In genomic region chr7:149144996-149145850, GRCh38 we compare ENCODE assay signal across 1 cellular context.
TF ChIP-seq lines count a peak whose summit lies in the region.

No MANE protein-coding gene starts in this region.

TF ChIP-seq in K562, 482 proteins besides CTCF, POLR2A, EP300 and RAD21 (continued from another document):
- TF ChIP-seq HBP1 (CRISPR knock-in tag; IDR thresholded peaks at IDR 0.05) (no peak), CBFA2T3 (IDR thresholded peaks at IDR 0.05) (no peak), ZBTB34 (CRISPR knock-in tag; IDR thresholded peaks at IDR 0.05) (no peak), GATAD2B (IDR thresholded peaks at IDR 0.05; ENCODE audit: borderline replicate concordance) (peak; percentile 32; the same call in 1 of the 2 replicates), EP400 (IDR thresholded peaks at IDR 0.05) (peak; percentile 31; the same call in 1 of the 2 replicates), ZNF644 (tag; IDR thresholded peaks at IDR 0.05; ENCODE audit: low read depth) (no peak), FOSL1 (tag; conservative IDR thresholded peaks at IDR 0.05) (0 out of 2 replicates have a peak, but pooled peaks have one; percentile 57), HOXB6 (CRISPR knock-in tag; IDR thresholded peaks at IDR 0.05; ENCODE audit: borderline replicate concordance) (no peak), PML (IDR thresholded peaks at IDR 0.05; ENCODE audit: low read length) (0 out of 2 replicates have a peak, but pooled peaks have one; percentile 22), CXXC5 (CRISPR knock-in tag; IDR thresholded peaks at IDR 0.05) (no peak), STAT5A (IDR thresholded peaks at IDR 0.05; ENCODE audit: borderline replicate concordance, low read length) (peak; percentile 32; the same call in 1 of the 2 replicates), ETV1 (tag; conservative IDR thresholded peaks at IDR 0.05; ENCODE audit: low read depth) (no peak), PBX2 (CRISPR knock-in tag; IDR thresholded peaks at IDR 0.05; ENCODE audit: low read depth) (no peak), PBX2 (tag; conservative IDR thresholded peaks at IDR 0.05; ENCODE audit: low read depth) (0 out of 2 replicates have a peak, but pooled peaks have one; percentile 10), FOXA3 (CRISPR knock-in tag; conservative IDR thresholded peaks at IDR 0.05 in 1 of 2, IDR thresholded peaks at IDR 0.05 in 1 of 2) (no peak), RAD51 (IDR thresholded peaks at IDR 0.05; ENCODE audit: borderline replicate concordance, low read depth) (peak; percentile 33; the same call in 1 of the 2 replicates), MEIS2 (IDR thresholded peaks at IDR 0.05; ENCODE audit: partially characterized antibody) (peak; percentile 18), ZSCAN32 (CRISPR knock-in tag; IDR thresholded peaks at IDR 0.05) (no peak), MAX (CRISPR knock-in tag; IDR thresholded peaks at IDR 0.05) (no peak), POLR2AphosphoS5 (IDR thresholded peaks at IDR 0.05; ENCODE audit: control insufficient read depth, insufficient read depth, low read depth, low read length) (peak; percentile 4; the same call in 1 of the 2 replicates), FOXK2 (conservative IDR thresholded peaks at IDR 0.05 in 1 of 2, IDR thresholded peaks at IDR 0.05 in 1 of 2; ENCODE audit: low read depth in 2 of 2) (peak in 1 of 2 experiments; percentile 23; a peak in 1 of 4 replicates), ZNF57 (CRISPR knock-in tag; IDR thresholded peaks at IDR 0.05) (no peak), TARDBP (IDR thresholded peaks at IDR 0.05) (no peak), ELF1 (tag; IDR thresholded peaks at IDR 0.05) (peak; percentile 69), SOX6 (IDR thresholded peaks at IDR 0.05) (0 out of 2 replicates have a peak, but pooled peaks have one; percentile 17), MXI1 (IDR thresholded peaks at IDR 0.05; ENCODE audit: low read depth, low read length) (no peak), CBX5 (IDR thresholded peaks at IDR 0.05; ENCODE audit: borderline replicate concordance, low read depth) (no peak), ZC3H11A (IDR thresholded peaks at IDR 0.05; ENCODE audit: low read depth, low read length) (no peak), GMEB1 (CRISPR knock-in tag; IDR thresholded peaks at IDR 0.05) (no peak), ZNF518B (CRISPR knock-in tag; IDR thresholded peaks at IDR 0.05) (no peak), DPF2 (IDR thresholded peaks at IDR 0.05) (0 out of 2 replicates have a peak, but pooled peaks have one; percentile 18), VEZF1 (CRISPR knock-in tag; IDR thresholded peaks at IDR 0.05) (0 out of 2 replicates have a peak, but pooled peaks have one; percentile 8), ZNF707 (CRISPR knock-in tag; conservative IDR thresholded peaks at IDR 0.05) (no peak)
TF ChIP-seq in K562: peak in this region for 20.
